Comparison of ENCODE assay signal across 8 cellular contexts in genomic region chr2:232761301-232761907, GRCh38. TPM values are rescaled to one million over a fixed set of nuclear protein-coding genes. Genes with fewer than 3 reads are reported as not detected.
DNase-seq lines count a peak whose midpoint lies in the region; ATAC-seq, FAIRE-seq and TF ChIP-seq lines count a peak whose summit lies in the region.

No MANE protein-coding gene starts in this region.

- DNase-seq in BJ (ENCODE audit: low read depth) (no peak), GM18507 (ENCODE audit: extremely low spot score, insufficient read length, low read depth) (no peak), NCI-H748 treated with DMSO at 0.1 percent for 48 hours (lab: John Stamatoyannopoulos, UW) (peak; percentile 1), astrocyte of the hippocampus (ENCODE audit: low read depth, low spot score) (peak; percentile 65), HepG2 (ENCODE audit: low spot score) (peak; percentile 46), GM03348 (ENCODE audit: low spot score) (no peak), epidermal melanocyte (ENCODE audit: insufficient read length, low spot score) (no peak)

- no peak overlapping the region for H3K9ac ChIP-seq in HepG2 (ENCODE audit: insufficient read depth, low read depth, low read length)

- ATAC-seq in HepG2 (peak; percentile 69), GM21381 (IDR thresholded peaks at IDR 0.05; ENCODE audit: unreplicated experiment) (no peak)

- H2AFZ ChIP-seq in HepG2 (ENCODE audit: low read length) = no peak overlapping the region

- intact Hi-C loops in HepG2 (cut with micrococcal nuclease; ENCODE audit: unreplicated experiment) = loop anchor here (5.0 kb wide), 1 partner anchor 491 kb away; the partner anchor contains the start of gene ATG16L1

- H3K27ac ChIP-seq in HepG2 (ENCODE audit: extremely low read length, insufficient read depth, low read length) = no peak overlapping the region

- TF ChIP-seq CTCF in BJ (IDR thresholded peaks at IDR 0.05; ENCODE audit: insufficient read depth, low read depth, low read length) (peak; percentile 57), HepG2 (CRISPR knock-in tag; IDR thresholded peaks at IDR 0.05) (peak; percentile 53)

- no peak for TF ChIP-seq EP300 in HepG2 (IDR thresholded peaks at IDR 0.05; ENCODE audit: low read depth in 2 of 2, low read length in 2 of 2)
- no peak for TF ChIP-seq EP300 in HepG2 (CRISPR knock-in tag; IDR thresholded peaks at IDR 0.05; ENCODE audit: borderline replicate concordance)

- H3K4me2 ChIP-seq in HepG2 (ENCODE audit: low read depth, low read length) = no peak overlapping the region

- WGBS in HepG2 (ENCODE audit: low lambda C conversion rate) = 73% methylated on average over 3 of the region's 3 CpGs

- no peaks in the 10 kb centered on the region for H4K20me1 ChIP-seq in HepG2 (ENCODE audit: insufficient read depth, low read length)

- in situ Hi-C loops in HepG2 (cut with HindIII; ENCODE audit: extremely low pct_ligation_motif_present, low pct_unique_long_range_greater_than_20kb) = no loop called here

- no peaks in the 10 kb centered on the region for H3K79me2 ChIP-seq in HepG2 (ENCODE audit: insufficient read depth, low read length)

- peak; percentile 45 for FAIRE-seq in GM18507 (lab: Jason Lieb, UNC)
- FAIRE-seq in HepG2 (lab: Jason Lieb, UNC) = no peak

- POLR2A ChIA-PET in BJ (lab: Charles Lee) = no interaction called here
- POLR2A ChIA-PET in HepG2 (lab: Yijun Ruan, JAX) = no interaction called here

- peaks cover 8% of the 10 kb centered on the region for H3K36me3 ChIP-seq in BJ (ENCODE audit: control insufficient read depth, insufficient read depth, low read length)
- H3K36me3 ChIP-seq in HepG2 (replicated peaks in 1 of 2; ENCODE audit: control insufficient read depth in 1 of 2, insufficient read depth in 2 of 2, low read length in 2 of 2) = peaks cover 15 to 75% of the 10 kb centered on the region in 2 experiments

- H3K27me3 ChIP-seq in BJ (ENCODE audit: control insufficient read depth, insufficient read depth, low read length) = no peaks in the 10 kb centered on the region
- H3K27me3 ChIP-seq in HepG2 (ENCODE audit: control insufficient read depth in 1 of 2, insufficient read depth in 2 of 2, low read length in 2 of 2) = no peaks in the 10 kb centered on the region

- no peaks in the 10 kb centered on the region for H3K9me3 ChIP-seq in HepG2 (ENCODE audit: low read length)

- TF ChIP-seq RAD21 in HepG2 (CRISPR knock-in tag; IDR thresholded peaks at IDR 0.05) = no peak

- no peaks in the 10 kb centered on the region for H3K4me1 ChIP-seq in HepG2 (ENCODE audit: insufficient read depth, low read length)

- H3K4me3 ChIP-seq in BJ (ENCODE audit: low read depth, low read length) = no peak overlapping the region
- H3K4me3 ChIP-seq in HepG2 (replicated peaks in 1 of 3; ENCODE audit: insufficient read depth in 1 of 3, low read depth in 2 of 3, low read length in 3 of 3) = no peak overlapping the region

- BruUV-seq in HepG2 (replicated peaks; lab: Mats Ljungman, UMichigan) = no TSS peak

- CTCF ChIA-PET in BJ (lab: Yijun Ruan, JAX) = interaction anchor here (1.3 kb wide), 1 partner anchor 12 kb away, joined by 6 read pairs; no protein-coding TSS in a partner anchor
- CTCF ChIA-PET in HepG2 (lab: Yijun Ruan, JAX; ENCODE audit: low intra/inter-chr PET ratio, low total read pairs) = no interaction called here

- no peak for TF ChIP-seq POLR2A in HepG2 (IDR thresholded peaks at IDR 0.05; ENCODE audit: insufficient read depth in 1 of 2, low read depth in 2 of 2, low read length in 2 of 2)

TF ChIP-seq in HepG2, 621 proteins besides CTCF, POLR2A, EP300 and RAD21:
- 0 out of 2 replicates have a peak, but pooled peaks have one; percentile 30 for TF ChIP-seq HOMEZ (CRISPR knock-in tag; IDR thresholded peaks at IDR 0.05; ENCODE audit: low read depth)
- peak; percentile 64 for TF ChIP-seq STAG1 (CRISPR knock-in tag; IDR thresholded peaks at IDR 0.05)
- TF ChIP-seq MYC (CRISPR knock-in tag; IDR thresholded peaks at IDR 0.05; ENCODE audit: borderline replicate concordance) = no peak
TF ChIP-seq in HepG2: peak in this region for 2.

RNA-seq across cellular contexts. Expression of gene KCNJ13, which starts 15.0 kb away (rescaled TPM):
- polyA plus RNA-seq in BJ (2011; rRNA removed) (not detected in 2 replicates), HepG2 (2011; rRNA removed) (not detected in 2 replicates)
- polyA minus RNA-seq in BJ (2011; rRNA and poly(A)+ RNA removed) = not detected in 2 replicates
- not detected in 2 replicates for total RNA-seq in HepG2 (2016; rRNA removed; fragmentation: Illumina TruSeq; extraction: Trizol)
- not detected in 2 replicates for total RNA-seq in HepG2 (2016; cell fraction: cytosol; rRNA removed; fragmentation: Illumina TruSeq; extraction: Trizol; ENCODE audit: low read depth)
- not detected in 2 replicates for total RNA-seq in HepG2 (2016; cell fraction: insoluble cytoplasmic fraction; rRNA removed; fragmentation: Illumina TruSeq; extraction: Trizol)
- not detected in 2 replicates for total RNA-seq in HepG2 (2016; cell fraction: membrane; rRNA removed; fragmentation: Illumina TruSeq; extraction: Trizol)
- total RNA-seq in HepG2 (2016; cell fraction: nucleus; rRNA removed; fragmentation: Illumina TruSeq; extraction: Trizol) = not detected in 2 replicates
- not detected in 2 replicates for polyA plus RNA-seq in HepG2 (2011; cell fraction: cytosol; rRNA removed)
- not detected in 2 replicates for polyA plus RNA-seq in HepG2 (2011; cell fraction: nucleus; rRNA removed)
- 0.09 and 0.17 TPM in 2 replicates for polyA plus RNA-seq in HepG2 (2012)
- polyA plus RNA-seq in HepG2 (2016; cell fraction: cytosol; fragmentation: Illumina TruSeq; extraction: Trizol; ENCODE audit: low read depth) = not detected in 2 replicates
- polyA plus RNA-seq in HepG2 (2016; cell fraction: insoluble cytoplasmic fraction; fragmentation: Illumina TruSeq; extraction: Trizol; ENCODE audit: low read depth) = not detected in 2 replicates
- not detected in 2 replicates for polyA plus RNA-seq in HepG2 (2016; cell fraction: membrane; fragmentation: Illumina TruSeq; extraction: Trizol; ENCODE audit: low read depth)
- not detected in 2 replicates for polyA plus RNA-seq in HepG2 (2016; cell fraction: nucleus; fragmentation: Illumina TruSeq; extraction: Trizol; ENCODE audit: insufficient read depth, low read depth)
- not detected in 2 replicates for polyA minus RNA-seq in HepG2 (2011; rRNA and poly(A)+ RNA removed; ENCODE audit: low replicate concordance)
- polyA minus RNA-seq in HepG2 (2011; cell fraction: cytosol; rRNA and poly(A)+ RNA removed) = not detected in 2 replicates
- 2.0 TPM in 1 of 2 replicates, not detected in the other for polyA minus RNA-seq in HepG2 (2011; cell fraction: nucleus; rRNA and poly(A)+ RNA removed)

Comparison
In these comparisons a context has a peak if more than half of its experiments do, and no peak if none do; other contexts are left out.
1. DNase-seq: peak in NCI-H748 treated with DMSO at 0.1 percent for 48 hours (single experiment), astrocyte of the hippocampus (single experiment) and HepG2 (single experiment); none in BJ (single experiment), GM18507 (single experiment), GM03348 (single experiment) and epidermal melanocyte (single experiment).